Comparison of ENCODE assay signal across 21 cellular contexts in the genomic region with DNA sequence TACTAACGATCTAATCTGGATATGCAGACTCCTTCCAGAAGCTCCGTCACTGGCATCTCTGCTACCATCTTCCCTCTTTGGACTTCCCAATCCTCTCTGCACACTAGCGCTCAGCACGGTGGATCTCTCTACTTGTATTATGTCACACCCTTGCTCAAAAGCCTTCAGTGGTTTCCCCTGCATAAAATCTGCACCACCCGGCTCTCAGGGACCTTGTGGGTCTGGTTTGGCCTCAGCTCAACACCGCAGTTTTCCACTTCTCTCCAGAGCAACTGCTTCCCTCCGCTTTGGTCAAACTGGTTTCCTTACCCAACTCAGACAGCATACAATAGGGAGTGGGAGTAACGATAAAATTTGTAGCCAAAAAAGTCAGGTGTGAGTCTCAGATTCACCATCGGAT. TPM values are rescaled to one million over a fixed set of nuclear protein-coding genes. Genes with fewer than 3 reads are reported as not detected.
DNase-seq lines count a peak whose midpoint lies in the region; ATAC-seq and TF ChIP-seq lines count a peak whose summit lies in the region.
"Had no signal": no experiment of that assay in that cellular context is flagged by ENCODE, and none has a peak within 500 bp of the region (broad histone marks: within the 10 kb centered on the region; RNA-seq: fewer than 3 reads in every experiment).

No MANE protein-coding gene starts in this region.

- H3K27me3 Mint-ChIP-seq in activated B cell treated with CpG ODN at 0.5 μM for 24 hours = no peaks in the 10 kb centered on the region
- H3K27me3 Mint-ChIP-seq in stimulated activated naive B cell treated with anti-CD40 and anti-IgM and Interleukin-4, amounts not matched to agents 10 μg/mL and 1 μg/mL and 100 μg/mL, for 72 hours = no peaks in the 10 kb centered on the region
- H3K27me3 Mint-ChIP-seq in CD8-positive, alpha-beta T cell (ENCODE audit: low read depth) = peaks cover 14% of the 10 kb centered on the region

- no peaks in the 10 kb centered on the region for H4K20me1 ChIP-seq in DOHH2 (ENCODE audit: control insufficient read depth, insufficient read depth, low read depth, low read length)

- H3K36me3 ChIP-seq in DOHH2 (ENCODE audit: control insufficient read depth, low read length) = no peaks in the 10 kb centered on the region
- no peaks in the 10 kb centered on the region for H3K36me3 ChIP-seq in CD8-positive, alpha-beta T cell (ENCODE audit: insufficient read depth, low read length)
- H3K36me3 ChIP-seq: HAP-1, SJSA1 had no signal

- H3K79me2 ChIP-seq in DOHH2 (ENCODE audit: control insufficient read depth, low read length) = peaks cover 11% of the 10 kb centered on the region

- H3K9me2 ChIP-seq in DOHH2 (replicated peaks; ENCODE audit: control insufficient read depth, low read length) = no peaks in the 10 kb centered on the region

- ATAC-seq in activated B cell treated with CpG ODN at 0.5 μM for 24 hours (ENCODE audit: low read depth) (no peak), GM19463 (IDR thresholded peaks at IDR 0.05; ENCODE audit: unreplicated experiment) (no peak)
- ATAC-seq in stimulated activated naive B cell treated with anti-CD40 and anti-IgM and Interleukin-4, amounts not matched to agents 10 μg/mL and 1 μg/mL and 100 μg/mL, for 72 hours (replicated peaks) = no peak
- ATAC-seq in CD8-positive, alpha-beta T cell = no peak
- ATAC-seq: Panc1 had no signal

- H3K4me2 ChIP-seq in DOHH2 (ENCODE audit: low read length) = peak overlapping the region; percentile 90

- H3F3A ChIP-seq in DOHH2 (ENCODE audit: control insufficient read depth, insufficient read depth) = peaks cover 15% of the 10 kb centered on the region

- H3K4me1 Mint-ChIP-seq in activated B cell treated with CpG ODN at 0.5 μM for 24 hours = peaks cover 94% of the 10 kb centered on the region
- H3K4me1 Mint-ChIP-seq in stimulated activated naive B cell treated with anti-CD40 and anti-IgM and Interleukin-4, amounts not matched to agents 10 μg/mL and 1 μg/mL and 100 μg/mL, for 72 hours = peaks cover 78 to 91% of the 10 kb centered on the region in 2 donors
- peaks cover 6% of the 10 kb centered on the region for H3K4me1 Mint-ChIP-seq in CD8-positive, alpha-beta T cell (ENCODE audit: low read depth)

- no peaks in the 10 kb centered on the region for H3K36me3 Mint-ChIP-seq in activated B cell treated with CpG ODN at 0.5 μM for 24 hours (ENCODE audit: low read depth)
- peaks cover 0 to 5% of the 10 kb centered on the region in 2 donors for H3K36me3 Mint-ChIP-seq in stimulated activated naive B cell treated with anti-CD40 and anti-IgM and Interleukin-4, amounts not matched to agents 10 μg/mL and 1 μg/mL and 100 μg/mL, for 72 hours
- no peaks in the 10 kb centered on the region for H3K36me3 Mint-ChIP-seq in CD8-positive, alpha-beta T cell

- TF ChIP-seq CTCF in DOHH2 (IDR thresholded peaks at IDR 0.05; ENCODE audit: low read depth, low read length, poor library complexity, severe bottlenecking) (no peak), activated B cell treated with CpG ODN at 0.5 μM for 24 hours (IDR thresholded peaks at IDR 0.05) (no peak)
- no peak for TF ChIP-seq CTCF in CD8-positive, alpha-beta T cell (IDR thresholded peaks at IDR 0.05)

- POLR2A ChIA-PET in activated B cell treated with CpG ODN at 0.5 μM for 24 hours (lab: Charles Lee) = interaction anchor here (1.0 to 14.5 kb wide), 16 partner anchors 15 to 412 kb away, joined by 3 to 465 read pairs (median 6); partner anchors contain the start of gene HES1
- POLR2A ChIA-PET in CD8-positive, alpha-beta T cell (lab: Charles Lee) = no interaction called here

- peak overlapping the region; percentile 75 for H3K4me3 Mint-ChIP-seq in activated B cell treated with CpG ODN at 0.5 μM for 24 hours
- peak overlapping the region; percentile 59 to 71 for H3K4me3 Mint-ChIP-seq in stimulated activated naive B cell treated with anti-CD40 and anti-IgM and Interleukin-4, amounts not matched to agents 10 μg/mL and 1 μg/mL and 100 μg/mL, for 72 hours
- H3K4me3 Mint-ChIP-seq in CD8-positive, alpha-beta T cell = no peak overlapping the region
- H3K4me3 Mint-ChIP-seq: T-helper 2 cell treated with Interferon-gamma antibody and Interleukin-4, amounts not matched to agents 5 μg/mL and 100 μg/mL, for 36 hours had no signal

- H3K4me3 ChIP-seq in DOHH2 (ENCODE audit: low read length) = peak overlapping the region; percentile 73
- no peak overlapping the region for H3K4me3 ChIP-seq in CD8-positive, alpha-beta T cell (ENCODE audit: low read depth, low read length)
- H3K4me3 ChIP-seq: GM23248, HAP-1, SJSA1 had no signal

- intact Hi-C loops in activated B cell treated with CpG ODN at 0.5 μM for 24 hours (cut with micrococcal nuclease) = loop anchor here (2.0 to 10.0 kb wide), 5 partner anchors 16 to 1050 kb away; partner anchors contain the start of gene ATP13A3
- intact Hi-C loops in CD8-positive, alpha-beta T cell (cut with DNase I, micrococcal nuclease) = no loop called here

- peaks cover 93% of the 10 kb centered on the region for H3K4me1 ChIP-seq in DOHH2 (ENCODE audit: control insufficient read depth, low read length)
- peaks cover 11% of the 10 kb centered on the region for H3K4me1 ChIP-seq in CD8-positive, alpha-beta T cell (ENCODE audit: insufficient read depth, low read length)

- no peaks in the 10 kb centered on the region for H3K9me3 Mint-ChIP-seq in activated B cell treated with CpG ODN at 0.5 μM for 24 hours
- peaks cover 0 to 3% of the 10 kb centered on the region in 2 donors for H3K9me3 Mint-ChIP-seq in stimulated activated naive B cell treated with anti-CD40 and anti-IgM and Interleukin-4, amounts not matched to agents 10 μg/mL and 1 μg/mL and 100 μg/mL, for 72 hours
- no peaks in the 10 kb centered on the region for H3K9me3 Mint-ChIP-seq in CD8-positive, alpha-beta T cell
- H3K9me3 Mint-ChIP-seq: T-helper 2 cell treated with Interferon-gamma antibody and Interleukin-4, amounts not matched to agents 5 μg/mL and 100 μg/mL, for 36 hours had no signal

- H3K27ac ChIP-seq in DOHH2 (ENCODE audit: low read depth, low read length) = peak overlapping the region; percentile 95
- H3K27ac ChIP-seq in CD8-positive, alpha-beta T cell (ENCODE audit: low read depth, low read length) = no peak overlapping the region
- H3K27ac ChIP-seq: GM23248, HL-60, SJSA1 had no signal

- H3K9me3 ChIP-seq in DOHH2 (ENCODE audit: control insufficient read depth, insufficient read depth, low read length) = no peaks in the 10 kb centered on the region
- no peaks in the 10 kb centered on the region for H3K9me3 ChIP-seq in CD8-positive, alpha-beta T cell (ENCODE audit: low read length)
- H3K9me3 ChIP-seq: HAP-1, SJSA1 had no signal

- peak; percentile 90 for DNase-seq in MV-4-11 (lab: John Stamatoyannopoulos, UW)
- DNase-seq in activated B cell treated with CpG ODN at 0.5 μM for 24 hours = no peak
- DNase-seq in stimulated activated naive B cell treated with anti-CD40 and anti-IgM and Interleukin-4, amounts not matched to agents 10 μg/mL and 1 μg/mL and 100 μg/mL, for 72 hours = no peak
- no peak for DNase-seq in CD8-positive, alpha-beta T cell
- no peak for DNase-seq in NCI-H2107 (lab: John Stamatoyannopoulos, UW)
- DNase-seq: ACHN, COR-L47, DMS153, GM23248, NCI-H1105, NCI-H1694, NCI-H2227 treated with DMSO at 0.1 percent for 48 hours, NCI-H510A treated with DMSO at 0.1 percent for 48 hours, NCI-H774 had no signal

- CTCF ChIA-PET in activated B cell treated with CpG ODN at 0.5 μM for 24 hours (lab: Charles Lee) = interaction anchor here (1.1 to 3.9 kb wide), 4 partner anchors 27 to 202 kb away, joined by 5 to 43 read pairs (median 12); partner anchors contain the start of gene HES1
- CTCF ChIA-PET in CD8-positive, alpha-beta T cell (lab: Charles Lee) = no interaction called here

- H3K27ac Mint-ChIP-seq in activated B cell treated with CpG ODN at 0.5 μM for 24 hours = peak overlapping the region; percentile 87
- peak overlapping the region; percentile 48 for H3K27ac Mint-ChIP-seq in stimulated activated naive B cell treated with anti-CD40 and anti-IgM and Interleukin-4, amounts not matched to agents 10 μg/mL and 1 μg/mL and 100 μg/mL, for 72 hours
- no peak overlapping the region for H3K27ac Mint-ChIP-seq in CD8-positive, alpha-beta T cell
- H3K27ac Mint-ChIP-seq: T-helper 2 cell treated with Interferon-gamma antibody and Interleukin-4, amounts not matched to agents 5 μg/mL and 100 μg/mL, for 36 hours had no signal

- H3K27me3 ChIP-seq in DOHH2 (ENCODE audit: control insufficient read depth, low read length) = no peaks in the 10 kb centered on the region
- H3K27me3 ChIP-seq in CD8-positive, alpha-beta T cell (ENCODE audit: insufficient read depth, low read length) = peaks cover 3% of the 10 kb centered on the region
- H3K27me3 ChIP-seq: SJSA1 had no signal

RNA-seq across cellular contexts. Expression of gene HES1, which starts 30.7 kb away (rescaled TPM):
- total RNA-seq in activated B cell treated with CpG ODN at 0.5 μM for 24 hours = 5.0 and 5.9 TPM in 2 replicates
- total RNA-seq in CD8-positive, alpha-beta T cell = 1 to 10 TPM in 1 of 2 experiments, under 1 TPM in 1; 0.92 to 1.1 TPM
